8 cellular contexts compared by ENCODE assay signal in the genomic region with DNA sequence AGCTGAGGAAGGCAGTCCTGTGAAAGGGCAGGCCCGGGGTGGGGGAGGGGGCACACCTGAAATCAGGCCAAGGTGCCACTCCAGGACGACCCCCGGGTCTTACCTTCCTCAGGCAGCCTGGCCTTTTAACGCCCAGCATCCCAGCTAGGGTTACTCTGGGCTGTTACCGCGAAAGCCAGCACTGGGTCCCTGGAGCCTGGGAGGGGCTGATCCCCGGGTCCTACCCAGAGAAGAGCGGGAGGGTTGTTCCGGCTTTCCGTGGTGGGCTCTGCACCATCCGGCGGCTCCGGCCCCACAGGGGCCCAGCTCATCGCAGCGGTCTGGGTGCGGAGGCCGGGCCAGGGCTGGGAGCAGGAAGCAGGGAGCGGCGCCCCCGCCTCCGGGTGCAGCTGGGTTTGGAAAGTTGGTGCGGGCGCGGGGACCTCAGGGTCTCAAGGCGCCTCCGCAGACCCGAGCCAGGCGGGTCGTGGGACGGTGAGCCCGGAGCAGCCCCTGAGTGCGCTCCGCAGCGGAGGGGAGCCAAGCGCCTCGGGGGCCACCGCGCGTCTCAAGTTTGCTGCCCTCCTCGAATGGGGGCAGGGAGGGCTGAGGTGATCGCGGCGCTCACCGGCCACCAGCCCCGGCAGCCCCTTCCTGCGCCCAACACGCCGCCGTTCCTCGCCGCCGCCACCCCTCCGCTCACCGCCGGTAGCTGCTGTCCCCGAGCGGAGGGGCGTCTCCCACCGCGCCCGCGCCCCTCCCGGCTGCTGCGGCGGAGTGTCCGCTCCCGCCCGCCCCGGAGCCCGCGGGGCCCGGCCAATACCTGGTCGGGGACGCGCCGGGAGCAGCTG. TPM values are rescaled to one million over a fixed set of nuclear protein-coding genes. Genes with fewer than 3 reads are reported as not detected.
DNase-seq lines count a peak whose midpoint lies in the region; ATAC-seq and TF ChIP-seq lines count a peak whose summit lies in the region.

No MANE protein-coding gene starts in this region.

- H3K27ac Mint-ChIP-seq in naive thymus-derived CD4-positive, alpha-beta T cell = no peak overlapping the region

- peaks cover 0 to 4% (median 0%) of the 10 kb centered on the region in 7 donors for H3K4me1 Mint-ChIP-seq in naive thymus-derived CD4-positive, alpha-beta T cell

- POLR2A ChIA-PET in A673 (lab: Charles Lee; ENCODE audit: low non-redundant PET) = interaction anchor here (0.5 kb wide), 1 partner anchor 8 kb away, joined by 4 read pairs; no protein-coding TSS in a partner anchor
- POLR2A ChIA-PET in naive thymus-derived CD4-positive, alpha-beta T cell (lab: Charles Lee) = no interaction called here

- 2% methylated on average over 6 of the region's 76 CpGs for WGBS in esophagus muscularis mucosa

- intact Hi-C loops in A673 (cut with micrococcal nuclease; ENCODE audit: unreplicated experiment) = no loop called here
- intact Hi-C loops in esophagus muscularis mucosa (cut with DNase I) = loop anchor here (5.0 kb wide), 1 partner anchor 108 kb away; no protein-coding TSS in a partner anchor
- intact Hi-C loops in naive thymus-derived CD4-positive, alpha-beta T cell (cut with micrococcal nuclease) = no loop called here

- peak overlapping the region in 4 of 10 donors; percentile 18 to 66 (median 40) for H3K4me3 Mint-ChIP-seq in naive thymus-derived CD4-positive, alpha-beta T cell

- H3K9ac ChIP-seq in Loucy (ENCODE audit: low read depth, low read length, poor library complexity, severe bottlenecking) = no peak overlapping the region

- ATAC-seq in naive thymus-derived CD4-positive, alpha-beta T cell = peak; percentile 12
- no peak for ATAC-seq in GM18519 (IDR thresholded peaks at IDR 0.05; ENCODE audit: low FRiP score, unreplicated experiment)

- no peaks in the 10 kb centered on the region for H3K79me2 ChIP-seq in Loucy (ENCODE audit: insufficient read depth, low read length)

- H3F3A ChIP-seq in Loucy (ENCODE audit: low read depth) = no peaks in the 10 kb centered on the region

- H3K27ac ChIP-seq in A673 (ENCODE audit: low read depth, low read length, poor library complexity, severe bottlenecking) (no peak overlapping the region), esophagus muscularis mucosa (replicated peaks in 1 of 4) (peak overlapping the region in 3 of 4 donors; percentile 41 to 52 (median 49))
- no peak overlapping the region for H3K27ac ChIP-seq in naive thymus-derived CD4-positive, alpha-beta T cell (ENCODE audit: low read depth, low read length)

- no peaks in the 10 kb centered on the region for H4K20me1 ChIP-seq in Loucy (ENCODE audit: insufficient read depth, low read length, poor library complexity, severe bottlenecking)

- H3K4me3 ChIP-seq in A673 (ENCODE audit: low read depth, low read length, poor library complexity, severe bottlenecking) (peak overlapping the region; percentile 63), Loucy (ENCODE audit: low read length, poor library complexity, severe bottlenecking) (peak overlapping the region; percentile 70), esophagus muscularis mucosa (peak overlapping the region; percentile 68 to 87 (median 74))
- H3K4me3 ChIP-seq in naive thymus-derived CD4-positive, alpha-beta T cell (ENCODE audit: low read length) = no peak overlapping the region

- no peak for TF ChIP-seq CTCF in A673 (conservative IDR thresholded peaks at IDR 0.05; ENCODE audit: low read depth, low read length)
- TF ChIP-seq CTCF in Loucy (conservative IDR thresholded peaks at IDR 0.05; ENCODE audit: low read length) = no peak
- TF ChIP-seq CTCF in esophagus muscularis mucosa (IDR thresholded peaks at IDR 0.05) = no peak

- H3K36me3 ChIP-seq in A673 (ENCODE audit: insufficient read depth, low read length, poor library complexity, severe bottlenecking) (no peaks in the 10 kb centered on the region), Loucy (ENCODE audit: insufficient read depth, low read length) (no peaks in the 10 kb centered on the region), esophagus muscularis mucosa (no peaks in the 10 kb centered on the region)
- H3K36me3 ChIP-seq in naive thymus-derived CD4-positive, alpha-beta T cell (ENCODE audit: control insufficient read depth in 2 of 3, insufficient read depth in 3 of 3, low read length in 3 of 3) = no peaks in the 10 kb centered on the region

- H3K36me3 Mint-ChIP-seq in naive thymus-derived CD4-positive, alpha-beta T cell = no peaks in the 10 kb centered on the region

- peaks cover 59 to 78% (median 66%) of the 10 kb centered on the region in 5 donors for H3K27me3 Mint-ChIP-seq in naive thymus-derived CD4-positive, alpha-beta T cell

- no peaks in the 10 kb centered on the region for H3K9me3 Mint-ChIP-seq in naive thymus-derived CD4-positive, alpha-beta T cell

- DNase-seq in A673 (ENCODE audit: low spot score) (peak; percentile 38), esophagus muscularis mucosa (ENCODE audit: extremely low spot score) (no peak), cerebellar nuclear complex (lab: John Stamatoyannopoulos, UW) (no peak), HuH-7.5 (ENCODE audit: low spot score) (no peak), NCI-H128 (lab: John Stamatoyannopoulos, UW; ENCODE audit: unreplicated experiment) (no peak)
- no peak for DNase-seq in naive thymus-derived CD4-positive, alpha-beta T cell

- CTCF ChIA-PET in A673 (lab: Charles Lee) = interaction anchor here (0.6 to 1.5 kb wide), 4 partner anchors 10 to 573 kb away, joined by 3 to 7 read pairs (median 5); no protein-coding TSS in a partner anchor
- CTCF ChIA-PET in naive thymus-derived CD4-positive, alpha-beta T cell (lab: Charles Lee) = interaction anchor here (1.2 kb wide), 1 partner anchor 10 kb away, joined by 4 read pairs; no protein-coding TSS in a partner anchor

- H3K9me3 ChIP-seq in A673 (ENCODE audit: low read depth, low read length, poor library complexity, severe bottlenecking) = no peaks in the 10 kb centered on the region
- H3K9me3 ChIP-seq in Loucy (ENCODE audit: insufficient read depth, low read depth, low read length) = no peaks in the 10 kb centered on the region
- no peaks in the 10 kb centered on the region for H3K9me3 ChIP-seq in esophagus muscularis mucosa
- no peaks in the 10 kb centered on the region for H3K9me3 ChIP-seq in naive thymus-derived CD4-positive, alpha-beta T cell (ENCODE audit: control insufficient read depth in 2 of 3, low read length in 3 of 3)

- H3K4me2 ChIP-seq in Loucy (ENCODE audit: low read depth, low read length, poor library complexity, severe bottlenecking) = peak overlapping the region; percentile 75

- peaks cover 39% of the 10 kb centered on the region for H3K4me1 ChIP-seq in A673 (ENCODE audit: insufficient read depth, low read length, poor library complexity, severe bottlenecking)
- H3K4me1 ChIP-seq in Loucy (ENCODE audit: insufficient read depth, low read length, poor library complexity, severe bottlenecking) = peaks cover 10% of the 10 kb centered on the region
- H3K4me1 ChIP-seq in esophagus muscularis mucosa = peaks cover 24 to 47% (median 41%) of the 10 kb centered on the region in 4 donors
- H3K4me1 ChIP-seq in naive thymus-derived CD4-positive, alpha-beta T cell (ENCODE audit: control insufficient read depth in 2 of 2, insufficient read depth in 2 of 2, low read length in 2 of 2) = no peaks in the 10 kb centered on the region

- BruUV-seq in A673 (replicated peaks; lab: Mats Ljungman, UMichigan) = no TSS peak

- TF ChIP-seq POLR2A in esophagus muscularis mucosa (IDR thresholded peaks at IDR 0.05; ENCODE audit: low read depth) = no peak

- no peaks in the 10 kb centered on the region for H3K9me2 ChIP-seq in Loucy (replicated peaks; ENCODE audit: low read depth, low read length)

- TF ChIP-seq EP300 in esophagus muscularis mucosa (IDR thresholded peaks at IDR 0.05) = no peak

- H3K27me3 ChIP-seq in A673 (replicated peaks; ENCODE audit: insufficient read depth, low read depth, low read length, poor library complexity) (peaks cover 7% of the 10 kb centered on the region), Loucy (ENCODE audit: insufficient read depth, low read length, poor library complexity, severe bottlenecking) (peaks cover 33% of the 10 kb centered on the region), esophagus muscularis mucosa (peaks cover 0 to 57% (median 33%) of the 10 kb centered on the region in 4 donors)
- peaks cover 4% of the 10 kb centered on the region in 2 donors for H3K27me3 ChIP-seq in naive thymus-derived CD4-positive, alpha-beta T cell (ENCODE audit: control insufficient read depth in 2 of 2, insufficient read depth in 2 of 2, low read length in 2 of 2)

- H2AFZ ChIP-seq in Loucy (ENCODE audit: low read length) = peak overlapping the region; percentile 59; the same call in 1 of the 2 replicates

RNA-seq across cellular contexts. Expression of gene CHST1, which starts 0.8 kb away (rescaled TPM):
- total RNA-seq in A673 (2021) = 13.2 and 17.0 TPM in 2 replicates
- total RNA-seq in esophagus muscularis mucosa = 1 to 10 TPM; 3.3 to 6.9 (median 3.7) TPM
- not detected for total RNA-seq in naive thymus-derived CD4-positive, alpha-beta T cell
- polyA plus RNA-seq in naive thymus-derived CD4-positive, alpha-beta T cell = not detected

Comparison
In these comparisons a context has a peak if more than half of its experiments do, and no peak if none do; other contexts are left out.
1. H3K27ac ChIP-seq: peak in esophagus muscularis mucosa (3 of 4); none in A673 (single experiment) and naive thymus-derived CD4-positive, alpha-beta T cell (single experiment).
2. RNA of gene CHST1, which starts 0.8 kb away (total RNA-seq): 13.2 to 17.0 TPM in A673 and 3.3 to 6.9 TPM in esophagus muscularis mucosa; not detected in naive thymus-derived CD4-positive, alpha-beta T cell; every median in the first group is over 4 times any median in the second.